In genomic region chr2:240013343-240013742, GRCh38 we compare ENCODE assay signal across 2 cellular contexts.
TF ChIP-seq lines count a peak whose summit lies in the region.

No MANE protein-coding gene starts in this region.

TF ChIP-seq in GM12878, 131 proteins besides CTCF, POLR2A, EP300 and RAD21:
- TF ChIP-seq, protein P1, sequence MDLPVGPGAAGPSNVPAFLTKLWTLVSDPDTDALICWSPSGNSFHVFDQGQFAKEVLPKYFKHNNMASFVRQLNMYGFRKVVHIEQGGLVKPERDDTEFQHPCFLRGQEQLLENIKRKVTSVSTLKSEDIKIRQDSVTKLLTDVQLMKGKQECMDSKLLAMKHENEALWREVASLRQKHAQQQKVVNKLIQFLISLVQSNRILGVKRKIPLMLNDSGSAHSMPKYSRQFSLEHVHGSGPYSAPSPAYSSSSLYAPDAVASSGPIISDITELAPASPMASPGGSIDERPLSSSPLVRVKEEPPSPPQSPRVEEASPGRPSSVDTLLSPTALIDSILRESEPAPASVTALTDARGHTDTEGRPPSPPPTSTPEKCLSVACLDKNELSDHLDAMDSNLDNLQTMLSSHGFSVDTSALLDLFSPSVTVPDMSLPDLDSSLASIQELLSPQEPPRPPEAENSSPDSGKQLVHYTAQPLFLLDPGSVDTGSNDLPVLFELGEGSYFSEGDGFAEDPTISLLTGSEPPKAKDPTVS (IDR thresholded peaks at IDR 0.05; ENCODE audit: low read depth, low read length), result no peak
- TF ChIP-seq HDAC6 (IDR thresholded peaks at IDR 0.05; ENCODE audit: unreplicated experiment) (no peak), CHD1 (IDR thresholded peaks at IDR 0.05; ENCODE audit: low read depth, low read length) (no peak), EED (IDR thresholded peaks at IDR 0.05; ENCODE audit: low read depth) (no peak), BACH1 (IDR thresholded peaks at IDR 0.05; ENCODE audit: borderline replicate concordance) (no peak)
- TF ChIP-seq, protein P2, sequence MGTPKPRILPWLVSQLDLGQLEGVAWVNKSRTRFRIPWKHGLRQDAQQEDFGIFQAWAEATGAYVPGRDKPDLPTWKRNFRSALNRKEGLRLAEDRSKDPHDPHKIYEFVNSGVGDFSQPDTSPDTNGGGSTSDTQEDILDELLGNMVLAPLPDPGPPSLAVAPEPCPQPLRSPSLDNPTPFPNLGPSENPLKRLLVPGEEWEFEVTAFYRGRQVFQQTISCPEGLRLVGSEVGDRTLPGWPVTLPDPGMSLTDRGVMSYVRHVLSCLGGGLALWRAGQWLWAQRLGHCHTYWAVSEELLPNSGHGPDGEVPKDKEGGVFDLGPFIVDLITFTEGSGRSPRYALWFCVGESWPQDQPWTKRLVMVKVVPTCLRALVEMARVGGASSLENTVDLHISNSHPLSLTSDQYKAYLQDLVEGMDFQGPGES (IDR thresholded peaks at IDR 0.05), result no peak

TF ChIP-seq in liver, 16 proteins besides CTCF, POLR2A, EP300 and RAD21:
- TF ChIP-seq HNF4A (conservative IDR thresholded peaks at IDR 0.05), result no peak
- no peak for TF ChIP-seq YY1 (IDR thresholded peaks at IDR 0.05)
- TF ChIP-seq JUND (IDR thresholded peaks at IDR 0.05), result no peak
- TF ChIP-seq, protein P3, sequence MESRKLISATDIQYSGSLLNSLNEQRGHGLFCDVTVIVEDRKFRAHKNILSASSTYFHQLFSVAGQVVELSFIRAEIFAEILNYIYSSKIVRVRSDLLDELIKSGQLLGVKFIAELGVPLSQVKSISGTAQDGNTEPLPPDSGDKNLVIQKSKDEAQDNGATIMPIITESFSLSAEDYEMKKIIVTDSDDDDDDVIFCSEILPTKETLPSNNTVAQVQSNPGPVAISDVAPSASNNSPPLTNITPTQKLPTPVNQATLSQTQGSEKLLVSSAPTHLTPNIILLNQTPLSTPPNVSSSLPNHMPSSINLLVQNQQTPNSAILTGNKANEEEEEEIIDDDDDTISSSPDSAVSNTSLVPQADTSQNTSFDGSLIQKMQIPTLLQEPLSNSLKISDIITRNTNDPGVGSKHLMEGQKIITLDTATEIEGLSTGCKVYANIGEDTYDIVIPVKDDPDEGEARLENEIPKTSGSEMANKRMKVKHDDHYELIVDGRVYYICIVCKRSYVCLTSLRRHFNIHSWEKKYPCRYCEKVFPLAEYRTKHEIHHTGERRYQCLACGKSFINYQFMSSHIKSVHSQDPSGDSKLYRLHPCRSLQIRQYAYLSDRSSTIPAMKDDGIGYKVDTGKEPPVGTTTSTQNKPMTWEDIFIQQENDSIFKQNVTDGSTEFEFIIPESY (IDR thresholded peaks at IDR 0.05), result no peak
- no peak for TF ChIP-seq FOXA2 (IDR thresholded peaks at IDR 0.05)
- TF ChIP-seq FOXA1 (IDR thresholded peaks at IDR 0.05), result no peak
- no peak for TF ChIP-seq RXRA (IDR thresholded peaks at IDR 0.05)
